In the genomic region with DNA sequence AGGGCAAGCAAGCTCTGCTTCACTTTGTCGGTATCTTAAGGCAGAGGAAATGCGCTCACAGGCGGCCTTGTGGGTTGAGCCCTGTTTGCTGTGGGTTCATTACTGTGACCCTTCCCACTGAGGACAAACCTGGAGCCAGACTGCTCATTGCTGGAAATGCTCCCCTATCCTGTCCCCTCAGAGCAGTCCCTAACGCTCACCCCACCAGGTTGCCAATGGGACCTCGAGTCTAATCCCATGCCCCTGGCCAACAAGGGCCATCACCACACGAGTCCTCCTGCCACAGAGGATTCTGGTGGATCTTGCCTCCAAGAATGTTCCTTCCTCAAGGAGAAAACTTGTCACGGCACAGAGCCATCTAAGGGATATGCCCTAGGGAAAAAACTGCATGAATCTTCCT, we compare ENCODE assay signal across 19 cellular contexts. TPM values are rescaled to one million over a fixed set of nuclear protein-coding genes. Genes with fewer than 3 reads are reported as not detected.
DNase-seq lines count a peak whose midpoint lies in the region; TF ChIP-seq lines count a peak whose summit lies in the region.
"Had no signal": no experiment of that assay in that cellular context is flagged by ENCODE, and none has a peak within 500 bp of the region (broad histone marks: within the 10 kb centered on the region; RNA-seq: fewer than 3 reads in every experiment).

No MANE protein-coding gene starts in this region.

- intact Hi-C loops in posterior vena cava (cut with DNase I): loop anchor here in 1 of 2 donors (10.0 kb wide), 1 partner anchor 521 kb away; no protein-coding TSS in a partner anchor
- intact Hi-C loops in CD14-positive monocyte (cut with micrococcal nuclease): no loop called here

- H3K4me3 Mint-ChIP-seq in HFFc6 (no peak overlapping the region), chondrocyte (ENCODE audit: unreplicated experiment) (no peak overlapping the region), CD14-positive monocyte (no peak overlapping the region)
- H3K4me3 Mint-ChIP-seq: activated B cell treated with CpG ODN at 0.5 μM for 24 hours; activated CD4-positive, alpha-beta T cell treated with anti-CD3 and anti-CD28 coated beads, Interleukin-2, amount 10 ng/mL, durations not matched to agents 7 days and 5 days; activated T-cell treated with anti-CD3 and anti-CD28 coated beads, Interleukin-2, amount 50 U/mL, for 24 hours; IgD-negative memory B cell had no signal

- H3K9me3 Mint-ChIP-seq in HFFc6 (no peaks in the 10 kb centered on the region), chondrocyte (ENCODE audit: low read depth) (no peaks in the 10 kb centered on the region), CD14-positive monocyte (no peaks in the 10 kb centered on the region)
- H3K9me3 Mint-ChIP-seq: activated B cell treated with CpG ODN at 0.5 μM for 24 hours; activated CD4-positive, alpha-beta T cell treated with anti-CD3 and anti-CD28 coated beads, Interleukin-2, amount 10 ng/mL, durations not matched to agents 7 days and 5 days; activated T-cell treated with anti-CD3 and anti-CD28 coated beads, Interleukin-2, amount 50 U/mL, for 24 hours; IgD-negative memory B cell had no signal

- H3K36me3 Mint-ChIP-seq in HFFc6 (ENCODE audit: low read depth) (peaks cover 1% of the 10 kb centered on the region; the same call in 1 of the 2 replicates), chondrocyte (ENCODE audit: low read depth) (peaks cover 22% of the 10 kb centered on the region), CD14-positive monocyte (peaks cover 63 to 73% of the 10 kb centered on the region in 2 donors)

- DNase-seq in HFFc6 (no peak), chondrocyte (ENCODE audit: low spot score) (no peak), posterior vena cava (ENCODE audit: low spot score) (peak; percentile 50), CD14-positive monocyte (ENCODE audit: low spot score) (no peak), AG20443 (ENCODE audit: low spot score) (no peak)
- no peak for DNase-seq in activated CD4-positive, alpha-beta T cell treated with anti-CD3 and anti-CD28 coated beads, Interleukin-2, amount 50 U/mL, for 48 hours
- DNase-seq: activated B cell treated with CpG ODN at 0.5 μM for 24 hours; activated CD4-positive, alpha-beta T cell treated with anti-CD3 and anti-CD28 coated beads, Interleukin-2, amount 10 ng/mL, durations not matched to agents 7 days and 5 days; activated T-cell treated with anti-CD3 and anti-CD28 coated beads, Interleukin-2, amount 50 U/mL, for 24 hours; DMS53; hypothalamus; left cardiac atrium; NCI-H1092; NCI-H1694; stimulated activated CD4-positive, alpha-beta T cell treated with anti-CD3 and anti-CD28 coated beads, Interleukin-12 subunit alpha, Interleukin-12 subunit beta, amount 100 ng/mL, for 4 hours; stimulated activated CD4-positive, alpha-beta T cell treated with anti-CD3 and anti-CD28 coated beads, Interleukin-4, amount 100 ng/mL, for 1 hour; trophoblast cell had no signal

- H3K27ac ChIP-seq in C4-2B: peak overlapping the region; percentile 70

- no peak for TF ChIP-seq CTCF in C4-2B (conservative IDR thresholded peaks at IDR 0.05)
- no peak for TF ChIP-seq CTCF in HFFc6 (IDR thresholded peaks at IDR 0.05)
- no peak for TF ChIP-seq CTCF in chondrocyte (IDR thresholded peaks at IDR 0.05)
- no peak for TF ChIP-seq CTCF in CD14-positive monocyte (IDR thresholded peaks at IDR 0.05)

- no peaks in the 10 kb centered on the region for H3K27me3 Mint-ChIP-seq in HFFc6 (ENCODE audit: insufficient read depth)
- no peaks in the 10 kb centered on the region for H3K27me3 Mint-ChIP-seq in chondrocyte (ENCODE audit: low read depth)
- H3K27me3 Mint-ChIP-seq in CD14-positive monocyte (ENCODE audit: low read depth in 3 of 3): peaks cover 0 to 2% (median 0%) of the 10 kb centered on the region in 3 donors
- H3K27me3 Mint-ChIP-seq: activated B cell treated with CpG ODN at 0.5 μM for 24 hours; activated CD4-positive, alpha-beta T cell treated with anti-CD3 and anti-CD28 coated beads, Interleukin-2, amount 10 ng/mL, durations not matched to agents 7 days and 5 days; activated T-cell treated with anti-CD3 and anti-CD28 coated beads, Interleukin-2, amount 50 U/mL, for 24 hours; IgD-negative memory B cell had no signal

- H3K27ac Mint-ChIP-seq in HFFc6: peak overlapping the region; percentile 18; the same call in 1 of the 2 replicates
- peak overlapping the region; percentile 79 for H3K27ac Mint-ChIP-seq in chondrocyte (ENCODE audit: unreplicated experiment)
- H3K27ac Mint-ChIP-seq in CD14-positive monocyte: peak overlapping the region in 3 of 7 donors; percentile 27 to 55 (median 34)
- H3K27ac Mint-ChIP-seq: activated B cell treated with CpG ODN at 0.5 μM for 24 hours; activated CD4-positive, alpha-beta T cell treated with anti-CD3 and anti-CD28 coated beads, Interleukin-2, amount 10 ng/mL, durations not matched to agents 7 days and 5 days; activated T-cell treated with anti-CD3 and anti-CD28 coated beads, Interleukin-2, amount 50 U/mL, for 24 hours; IgD-negative memory B cell had no signal

- no peaks in the 10 kb centered on the region for H3K4me1 Mint-ChIP-seq in HFFc6 (ENCODE audit: low read depth)
- peaks cover 30% of the 10 kb centered on the region for H3K4me1 Mint-ChIP-seq in chondrocyte (ENCODE audit: low read depth)
- H3K4me1 Mint-ChIP-seq in CD14-positive monocyte: no peaks in the 10 kb centered on the region
- H3K4me1 Mint-ChIP-seq: activated CD4-positive, alpha-beta T cell treated with anti-CD3 and anti-CD28 coated beads, Interleukin-2, amount 10 ng/mL, durations not matched to agents 7 days and 5 days had no signal

RNA-seq across cellular contexts. Expression of a gene that starts 14.6 kb away (rescaled TPM):
- 10 to 100 TPM; 10.0 to 14.0 (median 12.5) TPM for total RNA-seq in HFFc6 (2021; fragmentation: NEBNext Ultra II Directional; extraction: Animal tissue kit (Norgen Biotek cat#: 25700))
- total RNA-seq in chondrocyte: 8.7 to 9.3 TPM (median 8.9 TPM) in 3 replicates
- 1 to 10 TPM; 5.8 to 6.6 TPM for total RNA-seq in posterior vena cava
- polyA plus RNA-seq in CD14-positive monocyte: 1 to 10 TPM; 1.9 to 3.2 TPM
